ENCODE assay signal across 1 cellular context in genomic region chr15:64387562-64388168, GRCh38.
TF ChIP-seq lines count a peak whose summit lies in the region.

TSS of gene TRIP4 (plus strand) at chr15:64387836. CDS start at chr15:64387864, 28 bp downstream.

TF ChIP-seq in HepG2, 621 proteins besides CTCF, POLR2A, EP300 and RAD21 (continued from another document and continues in another):
- TF ChIP-seq ZSCAN12 (CRISPR knock-in tag; IDR thresholded peaks at IDR 0.05) (peak; percentile 64; the same call in 1 of the 2 replicates), ATF1 (CRISPR knock-in tag; IDR thresholded peaks at IDR 0.05) (no peak; the same call in 1 of the 2 replicates), GZF1 (CRISPR knock-in tag; IDR thresholded peaks at IDR 0.05) (peak; percentile 80; the same call in 1 of the 2 replicates), ZNF33A (CRISPR knock-in tag; IDR thresholded peaks at IDR 0.05; ENCODE audit: borderline replicate concordance) (no peak), ZNF569 (CRISPR knock-in tag; IDR thresholded peaks at IDR 0.05; ENCODE audit: borderline replicate concordance) (no peak), ATF6 (CRISPR knock-in tag; conservative IDR thresholded peaks at IDR 0.05) (0 out of 2 replicates have a peak, but pooled peaks have one; percentile 49), YEATS2 (CRISPR knock-in tag; IDR thresholded peaks at IDR 0.05; ENCODE audit: borderline replicate concordance) (peak; percentile 97), ETV6 (CRISPR knock-in tag; conservative IDR thresholded peaks at IDR 0.05) (peak; percentile 96), ARID4A (CRISPR knock-in tag; IDR thresholded peaks at IDR 0.05; ENCODE audit: borderline replicate concordance) (peak; percentile 99), PAX8 (CRISPR knock-in tag; IDR thresholded peaks at IDR 0.05; ENCODE audit: borderline replicate concordance) (peak; percentile 95), ZNF3 (CRISPR knock-in tag; IDR thresholded peaks at IDR 0.05) (no peak), ZNF138 (CRISPR knock-in tag; IDR thresholded peaks at IDR 0.05; ENCODE audit: low read depth) (peak; percentile 86; the same call in 1 of the 2 replicates), ZNF367 (CRISPR knock-in tag; IDR thresholded peaks at IDR 0.05; ENCODE audit: borderline replicate concordance) (peak; percentile 89; the same call in 1 of the 2 replicates), GATAD1 (CRISPR knock-in tag; IDR thresholded peaks at IDR 0.05) (peak; percentile 100), ZNF776 (CRISPR knock-in tag; IDR thresholded peaks at IDR 0.05) (peak; percentile 90; the same call in 1 of the 2 replicates), FOXC1 (CRISPR knock-in tag; IDR thresholded peaks at IDR 0.05; ENCODE audit: borderline replicate concordance) (peak; percentile 91), IRF1 (CRISPR knock-in tag; IDR thresholded peaks at IDR 0.05; ENCODE audit: low read depth) (peak; percentile 74; the same call in 1 of the 2 replicates), SP1 (IDR thresholded peaks at IDR 0.05) (no peak), SP1 (CRISPR knock-in tag; IDR thresholded peaks at IDR 0.05) (peak; percentile 99), HINFP (CRISPR knock-in tag; IDR thresholded peaks at IDR 0.05; ENCODE audit: low read depth) (peak; percentile 91), ZNF136 (CRISPR knock-in tag; IDR thresholded peaks at IDR 0.05; ENCODE audit: low read depth) (peak; percentile 88), ZNF720 (CRISPR knock-in tag; IDR thresholded peaks at IDR 0.05) (0 out of 2 replicates have a peak, but pooled peaks have one; percentile 55), JUNB (CRISPR knock-in tag; IDR thresholded peaks at IDR 0.05; ENCODE audit: borderline replicate concordance) (peak; percentile 81), KLF15 (CRISPR knock-in tag; IDR thresholded peaks at IDR 0.05; ENCODE audit: borderline replicate concordance) (peak; percentile 79; the same call in 1 of the 2 replicates), HOXA5 (CRISPR knock-in tag; IDR thresholded peaks at IDR 0.05) (peak; percentile 99), ZNF362 (CRISPR knock-in tag; IDR thresholded peaks at IDR 0.05; ENCODE audit: borderline replicate concordance) (peak; percentile 80; the same call in 1 of the 2 replicates), HNRNPLL (IDR thresholded peaks at IDR 0.05; ENCODE audit: low read depth, low read length, poor library complexity, severe bottlenecking) (peak; percentile 90), ZNF501 (CRISPR knock-in tag; IDR thresholded peaks at IDR 0.05) (peak; percentile 95), FOXO1 (CRISPR knock-in tag; IDR thresholded peaks at IDR 0.05) (peak; percentile 90), NR2F1 (CRISPR knock-in tag; IDR thresholded peaks at IDR 0.05) (0 out of 4 replicates have a peak, but pooled peaks of 1 of the 2 experiments have one; percentile 38), ELK4 (CRISPR knock-in tag; IDR thresholded peaks at IDR 0.05; ENCODE audit: borderline replicate concordance) (peak; percentile 58; the same call in 1 of the 2 replicates), KDM1A (CRISPR knock-in tag; IDR thresholded peaks at IDR 0.05) (peak; percentile 68; the same call in 1 of the 2 replicates), NFE2 (CRISPR knock-in tag; IDR thresholded peaks at IDR 0.05) (no peak), ZBTB7B (CRISPR knock-in tag; IDR thresholded peaks at IDR 0.05) (peak; percentile 73), SOX5 (CRISPR knock-in tag; IDR thresholded peaks at IDR 0.05; ENCODE audit: borderline replicate concordance) (peak; percentile 75)
- TF ChIP-seq, protein P1, sequence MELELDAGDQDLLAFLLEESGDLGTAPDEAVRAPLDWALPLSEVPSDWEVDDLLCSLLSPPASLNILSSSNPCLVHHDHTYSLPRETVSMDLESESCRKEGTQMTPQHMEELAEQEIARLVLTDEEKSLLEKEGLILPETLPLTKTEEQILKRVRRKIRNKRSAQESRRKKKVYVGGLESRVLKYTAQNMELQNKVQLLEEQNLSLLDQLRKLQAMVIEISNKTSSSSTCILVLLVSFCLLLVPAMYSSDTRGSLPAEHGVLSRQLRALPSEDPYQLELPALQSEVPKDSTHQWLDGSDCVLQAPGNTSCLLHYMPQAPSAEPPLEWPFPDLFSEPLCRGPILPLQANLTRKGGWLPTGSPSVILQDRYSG (CRISPR knock-in tag; IDR thresholded peaks at IDR 0.05), result peak; percentile 33; the same call in 1 of the 2 replicates
- TF ChIP-seq, protein P2, sequence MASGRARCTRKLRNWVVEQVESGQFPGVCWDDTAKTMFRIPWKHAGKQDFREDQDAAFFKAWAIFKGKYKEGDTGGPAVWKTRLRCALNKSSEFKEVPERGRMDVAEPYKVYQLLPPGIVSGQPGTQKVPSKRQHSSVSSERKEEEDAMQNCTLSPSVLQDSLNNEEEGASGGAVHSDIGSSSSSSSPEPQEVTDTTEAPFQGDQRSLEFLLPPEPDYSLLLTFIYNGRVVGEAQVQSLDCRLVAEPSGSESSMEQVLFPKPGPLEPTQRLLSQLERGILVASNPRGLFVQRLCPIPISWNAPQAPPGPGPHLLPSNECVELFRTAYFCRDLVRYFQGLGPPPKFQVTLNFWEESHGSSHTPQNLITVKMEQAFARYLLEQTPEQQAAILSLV (CRISPR knock-in tag; IDR thresholded peaks at IDR 0.05; ENCODE audit: borderline replicate concordance), result peak; percentile 95; the same call in 1 of the 2 replicates
- TF ChIP-seq, protein P3, sequence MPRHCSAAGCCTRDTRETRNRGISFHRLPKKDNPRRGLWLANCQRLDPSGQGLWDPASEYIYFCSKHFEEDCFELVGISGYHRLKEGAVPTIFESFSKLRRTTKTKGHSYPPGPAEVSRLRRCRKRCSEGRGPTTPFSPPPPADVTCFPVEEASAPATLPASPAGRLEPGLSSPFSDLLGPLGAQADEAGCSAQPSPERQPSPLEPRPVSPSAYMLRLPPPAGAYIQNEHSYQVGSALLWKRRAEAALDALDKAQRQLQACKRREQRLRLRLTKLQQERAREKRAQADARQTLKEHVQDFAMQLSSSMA (CRISPR knock-in tag; IDR thresholded peaks at IDR 0.05), result peak; percentile 98
- TF ChIP-seq, protein P4, sequence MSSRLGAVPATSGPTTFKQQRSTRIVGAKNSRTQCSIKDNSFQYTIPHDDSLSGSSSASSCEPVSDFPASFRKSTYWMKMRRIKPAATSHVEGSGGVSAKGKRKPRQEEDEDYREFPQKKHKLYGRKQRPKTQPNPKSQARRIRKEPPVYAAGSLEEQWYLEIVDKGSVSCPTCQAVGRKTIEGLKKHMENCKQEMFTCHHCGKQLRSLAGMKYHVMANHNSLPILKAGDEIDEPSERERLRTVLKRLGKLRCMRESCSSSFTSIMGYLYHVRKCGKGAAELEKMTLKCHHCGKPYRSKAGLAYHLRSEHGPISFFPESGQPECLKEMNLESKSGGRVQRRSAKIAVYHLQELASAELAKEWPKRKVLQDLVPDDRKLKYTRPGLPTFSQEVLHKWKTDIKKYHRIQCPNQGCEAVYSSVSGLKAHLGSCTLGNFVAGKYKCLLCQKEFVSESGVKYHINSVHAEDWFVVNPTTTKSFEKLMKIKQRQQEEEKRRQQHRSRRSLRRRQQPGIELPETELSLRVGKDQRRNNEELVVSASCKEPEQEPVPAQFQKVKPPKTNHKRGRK (CRISPR knock-in tag; IDR thresholded peaks at IDR 0.05), result peak; percentile 94
- TF ChIP-seq, protein P5, sequence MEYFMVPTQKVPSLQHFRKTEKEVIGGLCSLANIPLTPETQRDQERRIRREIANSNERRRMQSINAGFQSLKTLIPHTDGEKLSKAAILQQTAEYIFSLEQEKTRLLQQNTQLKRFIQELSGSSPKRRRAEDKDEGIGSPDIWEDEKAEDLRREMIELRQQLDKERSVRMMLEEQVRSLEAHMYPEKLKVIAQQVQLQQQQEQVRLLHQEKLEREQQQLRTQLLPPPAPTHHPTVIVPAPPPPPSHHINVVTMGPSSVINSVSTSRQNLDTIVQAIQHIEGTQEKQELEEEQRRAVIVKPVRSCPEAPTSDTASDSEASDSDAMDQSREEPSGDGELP (IDR thresholded peaks at IDR 0.05; ENCODE audit: borderline replicate concordance, low read depth), result peak; percentile 100
- TF ChIP-seq, protein P6, sequence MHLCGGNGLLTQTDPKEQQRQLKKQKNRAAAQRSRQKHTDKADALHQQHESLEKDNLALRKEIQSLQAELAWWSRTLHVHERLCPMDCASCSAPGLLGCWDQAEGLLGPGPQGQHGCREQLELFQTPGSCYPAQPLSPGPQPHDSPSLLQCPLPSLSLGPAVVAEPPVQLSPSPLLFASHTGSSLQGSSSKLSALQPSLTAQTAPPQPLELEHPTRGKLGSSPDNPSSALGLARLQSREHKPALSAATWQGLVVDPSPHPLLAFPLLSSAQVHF (CRISPR knock-in tag; IDR thresholded peaks at IDR 0.05), result no peak
